8 cellular contexts compared by ENCODE assay signal in genomic region chr19:18373892-18374629, GRCh38. TPM values are rescaled to one million over a fixed set of nuclear protein-coding genes. Genes with fewer than 3 reads are reported as not detected.
DNase-seq lines count a peak whose midpoint lies in the region; ATAC-seq lines count a peak whose summit lies in the region.

No MANE protein-coding gene starts in this region.

- DNase-seq in NCI-H748 (lab: John Stamatoyannopoulos, UW; ENCODE audit: unreplicated experiment) (peak; percentile 53), NCI-H748 treated with DMSO at 0.1 percent for 48 hours (lab: John Stamatoyannopoulos, UW) (no peak), NCI-H1105 treated with DMSO at 0.1 percent for 48 hours (lab: John Stamatoyannopoulos, UW) (peak; percentile 69), ecto neural progenitor cell (ENCODE audit: low spot score) (peak; percentile 80), lung microvascular endothelial cell (ENCODE audit: low read depth in 2 of 2) (peak; percentile 99 to 100)
- peak in 3 of 4 experiments; percentile 4 to 34 (median 20) for DNase-seq in activated CD4-positive, CD25-positive, alpha-beta regulatory T cell (lab: John Stamatoyannopoulos, UW)
- DNase-seq in stimulated activated CD8-positive, alpha-beta memory T cell treated with anti-CD3 and anti-CD28 coated beads, Interleukin-15, amount 100 ng/mL, for 48 hours (ENCODE audit: low read depth in 2 of 2), result peak; percentile 61 to 82

- ATAC-seq in HG02610 (IDR thresholded peaks at IDR 0.05; ENCODE audit: unreplicated experiment), result peak; percentile 83

RNA-seq across cellular contexts. Expression of gene GDF15, which starts 11.9 kb away (rescaled TPM):
- total RNA-seq in lung microvascular endothelial cell, result 70.0 and 104 TPM in 2 replicates

RNA-seq across cellular contexts. Expression of gene LRRC25, which starts 23.4 kb away (rescaled TPM):
- not detected in 2 replicates for total RNA-seq in lung microvascular endothelial cell

RNA-seq across cellular contexts. Expression of gene PGPEP1, which starts 33.7 kb away (rescaled TPM):
- 12.1 and 14.8 TPM in 2 replicates for total RNA-seq in lung microvascular endothelial cell

RNA-seq across cellular contexts. Expression of gene SSBP4, which starts 45.1 kb away (rescaled TPM):
- 44.0 and 45.8 TPM in 2 replicates for total RNA-seq in lung microvascular endothelial cell

RNA-seq across cellular contexts. Expression of gene LSM4, which starts 51.2 kb away (rescaled TPM):
- total RNA-seq in lung microvascular endothelial cell, result 86.1 and 110 TPM in 2 replicates
